8 cellular contexts compared by ENCODE assay signal in genomic region chr16:83952940-83953795, GRCh38. TPM values are rescaled to one million over a fixed set of nuclear protein-coding genes. Genes with fewer than 3 reads are reported as not detected.
DNase-seq lines count a peak whose midpoint lies in the region; ATAC-seq and FAIRE-seq lines count a peak whose summit lies in the region.

TSS of gene OSGIN1 (plus strand) at chr16:83953240. CDS start at chr16:83957672, 4,432 bp downstream.

- peak; percentile 93 for ATAC-seq in GM21717 (IDR thresholded peaks at IDR 0.05; ENCODE audit: unreplicated experiment)

- peak; percentile 92 for DNase-seq in DMS53 (lab: John Stamatoyannopoulos, UW)
- peak; percentile 35 for DNase-seq in KG1 (lab: John Stamatoyannopoulos, UW)
- peak; percentile 87 to 95 for DNase-seq in SHP77 (lab: John Stamatoyannopoulos, UW)
- DNase-seq in activated naive CD4-positive, alpha-beta T cell treated with Interleukin-2 at 50 U/mL for 16 hours, result peak; percentile 80
- DNase-seq in frontal cortex (ENCODE audit: low spot score in 2 of 2), result peak; percentile 82 to 90
- DNase-seq in non-pigmented ciliary epithelial cell (ENCODE audit: low read depth), result peak; percentile 59

- no peak for FAIRE-seq in frontal cortex (lab: Jason Lieb, UNC)

- peak within 1 kb of the TSS; percentile 78 for H3K27ac ChIP-seq in temporal lobe (ENCODE audit: low read depth, low read length)

RNA-seq across cellular contexts. Expression of gene OSGIN1, which starts in this region (rescaled TPM):
- total RNA-seq in frontal cortex (not detected), temporal lobe (0.25 TPM)

Comparison
In these comparisons a context has a peak if more than half of its experiments do, and no peak if none do; other contexts are left out.
1. Peak in every context shown above with its lines: DNase-seq, ATAC-seq and H3K27ac ChIP-seq.
2. Peak in DNase-seq in frontal cortex; RNA of the gene not detected or under 1 TPM.
3. DNase-seq: peak in every context shown above with its lines; median percentile 92 in DMS53; 91 in SHP77; 86 in frontal cortex; 80 in activated naive CD4-positive, alpha-beta T cell treated with Interleukin-2 at 50 U/mL for 16 hours; 59 in non-pigmented ciliary epithelial cell; 35 in KG1.